Comparison of ENCODE assay signal across 11 cellular contexts in genomic region chr3:141477224-141477623, GRCh38. TPM values are rescaled to one million over a fixed set of nuclear protein-coding genes. Genes with fewer than 3 reads are reported as not detected.
DNase-seq lines count a peak whose midpoint lies in the region; ATAC-seq and TF ChIP-seq lines count a peak whose summit lies in the region.
"Had no signal": no experiment of that assay in that cellular context is flagged by ENCODE, and none has a peak within 500 bp of the region (broad histone marks: within the 10 kb centered on the region; RNA-seq: fewer than 3 reads in every experiment).

No MANE protein-coding gene starts in this region.

- H3K9me3 ChIP-seq in SJSA1 (replicated peaks) = no peaks in the 10 kb centered on the region

- H3K27ac Mint-ChIP-seq in stimulated activated naive CD8-positive, alpha-beta T cell treated with anti-CD3 and anti-CD28 coated beads, Interleukin-15, amount 100 ng/mL, for 72 hours = no peak overlapping the region
- H3K27ac Mint-ChIP-seq in chondrocyte (ENCODE audit: unreplicated experiment) = no peak overlapping the region
- H3K27ac Mint-ChIP-seq: CD8-positive, alpha-beta T cell had no signal

- DNase-seq in stimulated activated naive CD8-positive, alpha-beta T cell treated with anti-CD3 and anti-CD28 coated beads, Interleukin-15, Interleukin-2, amounts not matched to agents 100 U/mL and 50 U/mL, for 24 hours = no peak
- no peak for DNase-seq in stimulated activated naive CD8-positive, alpha-beta T cell treated with anti-CD3 and anti-CD28 coated beads, Interleukin-15, amount 100 ng/mL, for 72 hours
- DNase-seq in SJSA1 (ENCODE audit: low read depth in 1 of 2, low spot score in 2 of 2) (peak; percentile 25 to 55), foreskin fibroblast (peak; percentile 88 to 89), chondrocyte (ENCODE audit: low spot score) (no peak), germinal center (ENCODE audit: low spot score) (no peak), MV-4-11 (lab: John Stamatoyannopoulos, UW) (no peak)
- DNase-seq: CD8-positive, alpha-beta T cell; effector CD4-positive, alpha-beta T cell had no signal

- H3K4me1 ChIP-seq in SJSA1 (replicated peaks) = peaks cover 12% of the 10 kb centered on the region

- H3K4me3 Mint-ChIP-seq in stimulated activated naive CD8-positive, alpha-beta T cell treated with anti-CD3 and anti-CD28 coated beads, Interleukin-15, amount 100 ng/mL, for 72 hours = no peak overlapping the region
- H3K4me3 Mint-ChIP-seq in chondrocyte (ENCODE audit: unreplicated experiment) = no peak overlapping the region
- H3K4me3 Mint-ChIP-seq: CD8-positive, alpha-beta T cell had no signal

- TF ChIP-seq CTCF in foreskin fibroblast (IDR thresholded peaks at IDR 0.05; ENCODE audit: low read depth, low read length) = no peak
- no peak for TF ChIP-seq CTCF in chondrocyte (IDR thresholded peaks at IDR 0.05)

- H3K36me3 Mint-ChIP-seq in chondrocyte (ENCODE audit: low read depth) = no peaks in the 10 kb centered on the region
- H3K36me3 Mint-ChIP-seq: CD8-positive, alpha-beta T cell had no signal

- H3K27me3 Mint-ChIP-seq in stimulated activated naive CD8-positive, alpha-beta T cell treated with anti-CD3 and anti-CD28 coated beads, Interleukin-15, amount 100 ng/mL, for 72 hours = peaks cover 5% of the 10 kb centered on the region
- H3K27me3 Mint-ChIP-seq in chondrocyte (ENCODE audit: low read depth) = no peaks in the 10 kb centered on the region

- H3K4me1 Mint-ChIP-seq in stimulated activated naive CD8-positive, alpha-beta T cell treated with anti-CD3 and anti-CD28 coated beads, Interleukin-15, amount 100 ng/mL, for 72 hours = peaks cover 54% of the 10 kb centered on the region
- peaks cover 3% of the 10 kb centered on the region for H3K4me1 Mint-ChIP-seq in chondrocyte (ENCODE audit: low read depth)

- peak; percentile 68 for ATAC-seq in stimulated activated naive CD8-positive, alpha-beta T cell treated with anti-CD3 and anti-CD28 coated beads, Interleukin-15, Interleukin-2, amounts not matched to agents 100 U/mL and 50 U/mL, for 24 hours
- ATAC-seq in stimulated activated naive CD8-positive, alpha-beta T cell treated with anti-CD3 and anti-CD28 coated beads, Interleukin-15, amount 100 ng/mL, for 72 hours = no peak
- no peak for ATAC-seq in GM21423 (IDR thresholded peaks at IDR 0.05; ENCODE audit: unreplicated experiment)
- ATAC-seq: CD8-positive, alpha-beta T cell; Right ventricle myocardium inferior had no signal

- H3K36me3 ChIP-seq in SJSA1 = no peaks in the 10 kb centered on the region

- H3K4me3 ChIP-seq in SJSA1 (no peak overlapping the region), foreskin fibroblast (ENCODE audit: low read depth in 1 of 2, low read length in 2 of 2) (no peak overlapping the region)

- H3K27me3 ChIP-seq in SJSA1 (replicated peaks) = no peaks in the 10 kb centered on the region

- H3K9me3 Mint-ChIP-seq in stimulated activated naive CD8-positive, alpha-beta T cell treated with anti-CD3 and anti-CD28 coated beads, Interleukin-15, amount 100 ng/mL, for 72 hours = no peaks in the 10 kb centered on the region
- H3K9me3 Mint-ChIP-seq in chondrocyte (ENCODE audit: low read depth) = no peaks in the 10 kb centered on the region
- H3K9me3 Mint-ChIP-seq: CD8-positive, alpha-beta T cell had no signal

- H3K27ac ChIP-seq in SJSA1 = no peak overlapping the region

RNA-seq across cellular contexts. Expression of gene RASA2, which starts 9.6 kb away (rescaled TPM):
- total RNA-seq in SJSA1 (2014; rRNA removed; shearing (Covaris generic)) = 16.3 and 24.8 TPM in 2 replicates
- 8.5 to 9.2 TPM (median 9.2 TPM) in 3 replicates for total RNA-seq in chondrocyte

Comparison
In these comparisons a context has a peak if more than half of its experiments do, and no peak if none do; other contexts are left out.
1. DNase-seq: peak in SJSA1 (2 of 2) and foreskin fibroblast (2 of 2); none in stimulated activated naive CD8-positive, alpha-beta T cell treated with anti-CD3 and anti-CD28 coated beads, Interleukin-15, Interleukin-2, amounts not matched to agents 100 U/mL and 50 U/mL, for 24 hours (single experiment), stimulated activated naive CD8-positive, alpha-beta T cell treated with anti-CD3 and anti-CD28 coated beads, Interleukin-15, amount 100 ng/mL, for 72 hours (0 of 2), chondrocyte (single experiment), germinal center (single experiment) and MV-4-11 (single experiment).